Comparison of ENCODE assay signal across 21 cellular contexts in the genomic region with DNA sequence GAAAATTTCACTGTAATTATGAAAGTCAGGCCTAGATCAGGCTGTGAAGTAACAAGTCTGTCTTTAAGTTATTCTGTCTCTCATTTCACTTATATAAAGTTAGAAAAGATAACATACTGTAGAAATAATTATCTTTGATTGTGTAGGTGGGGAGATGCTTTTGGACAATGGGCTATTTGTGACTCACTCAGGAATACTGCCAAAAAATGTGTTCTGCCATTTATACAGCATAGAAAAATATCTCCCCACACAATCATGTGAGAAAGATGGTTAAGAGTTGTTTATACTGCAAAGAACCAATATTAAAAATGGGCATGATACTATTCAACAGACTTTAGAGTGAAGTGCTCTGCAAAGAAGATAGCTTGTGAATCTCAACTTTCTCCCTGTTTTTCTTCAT.
DNase-seq lines count a peak whose midpoint lies in the region; ATAC-seq, FAIRE-seq and TF ChIP-seq lines count a peak whose summit lies in the region.
"Had no signal": no experiment of that assay in that cellular context is flagged by ENCODE, and none has a peak within 500 bp of the region (broad histone marks: within the 10 kb centered on the region; RNA-seq: fewer than 3 reads in every experiment).

No MANE protein-coding gene starts in this region.

- H3K4me1 Mint-ChIP-seq in MCF 10A (ENCODE audit: insufficient read depth, unreplicated experiment): no peaks in the 10 kb centered on the region
- H3K4me1 Mint-ChIP-seq: GM23338 had no signal

- H3K9me3 ChIP-seq in breast epithelium: no peaks in the 10 kb centered on the region
- H3K9me3 ChIP-seq in mammary epithelial cell (replicated peaks; ENCODE audit: insufficient read depth, low read length): no peaks in the 10 kb centered on the region
- H3K9me3 ChIP-seq in body of pancreas: no peaks in the 10 kb centered on the region
- H3K9me3 ChIP-seq in kidney (ENCODE audit: control insufficient read depth in 1 of 2, low read length in 2 of 2): no peaks in the 10 kb centered on the region
- H3K9me3 ChIP-seq: A549 had no signal

- no peaks in the 10 kb centered on the region for H3K4me1 ChIP-seq in breast epithelium
- peaks cover 6% of the 10 kb centered on the region for H3K4me1 ChIP-seq in mammary epithelial cell (ENCODE audit: insufficient read depth, low read length)
- no peaks in the 10 kb centered on the region for H3K4me1 ChIP-seq in body of pancreas
- H3K4me1 ChIP-seq in kidney (ENCODE audit: control insufficient read depth in 1 of 2, insufficient read depth in 1 of 2, low read depth in 1 of 2, low read length in 2 of 2): no peaks in the 10 kb centered on the region
- H3K4me1 ChIP-seq: A549 had no signal

- H3K36me3 ChIP-seq in breast epithelium (no peaks in the 10 kb centered on the region), mammary epithelial cell (ENCODE audit: insufficient read depth, low read length) (no peaks in the 10 kb centered on the region), body of pancreas (replicated peaks in 1 of 2; ENCODE audit: insufficient read depth in 1 of 2, low read depth in 2 of 2) (no peaks in the 10 kb centered on the region), kidney (ENCODE audit: control insufficient read depth in 1 of 2, insufficient read depth in 2 of 2, low read length in 2 of 2) (no peaks in the 10 kb centered on the region)

- POLR2A ChIA-PET in MCF 10A (lab: Yijun Ruan, JAX): no interaction called here

- H3K9me3 Mint-ChIP-seq in MCF 10A (ENCODE audit: unreplicated experiment): peaks cover 7% of the 10 kb centered on the region

- TF ChIP-seq POLR2A in breast epithelium (IDR thresholded peaks at IDR 0.05) (no peak), body of pancreas (IDR thresholded peaks at IDR 0.05) (no peak)

- no peaks in the 10 kb centered on the region for H3K27me3 ChIP-seq in breast epithelium
- H3K27me3 ChIP-seq in mammary epithelial cell (ENCODE audit: insufficient read depth, low read length): no peaks in the 10 kb centered on the region
- H3K27me3 ChIP-seq in body of pancreas: no peaks in the 10 kb centered on the region

- no TSS peak for BruUV-seq in MCF 10A (replicated peaks; lab: Mats Ljungman, UMichigan)
- no TSS peak for BruUV-seq in mammary epithelial cell (replicated peaks; lab: Mats Ljungman, UMichigan)

- H3K27ac ChIP-seq in breast epithelium (no peak overlapping the region), mammary epithelial cell (ENCODE audit: insufficient read depth, low read depth, low read length) (no peak overlapping the region), body of pancreas (no peak overlapping the region), kidney (ENCODE audit: low read depth in 2 of 2, low read length in 2 of 2) (no peak overlapping the region)
- H3K27ac ChIP-seq: 22Rv1, A549, C4-2B, HL-60 had no signal

- dilution Hi-C loops in mammary epithelial cell (cut with HindIII; ENCODE audit: low sequenced_read_pairs): no loop called here

- H3K4me3 Mint-ChIP-seq in MCF 10A (ENCODE audit: unreplicated experiment): no peak overlapping the region
- H3K4me3 Mint-ChIP-seq: CD4-positive, alpha-beta T cell; GM23338 had no signal

- CTCF ChIA-PET in MCF 10A (lab: Yijun Ruan, JAX) (no interaction called here), mammary epithelial cell (lab: Charles Lee; ENCODE audit: low non-redundant PET) (no interaction called here)

- no peaks in the 10 kb centered on the region for H3K36me3 Mint-ChIP-seq in MCF 10A (ENCODE audit: insufficient read depth, unreplicated experiment)

- in situ Hi-C loops in mammary epithelial cell (cut with MboI; ENCODE audit: low sequenced_read_pairs in 2 of 2): no loop called here

- H3K4me2 ChIP-seq in mammary epithelial cell (ENCODE audit: insufficient read depth, low read depth, low read length): no peak overlapping the region
- H3K4me2 ChIP-seq: A549, GM23338 had no signal

- TF ChIP-seq CTCF in MCF 10A (IDR thresholded peaks at IDR 0.05; ENCODE audit: unreplicated experiment) (no peak), breast epithelium (IDR thresholded peaks at IDR 0.05) (no peak), mammary epithelial cell (conservative IDR thresholded peaks at IDR 0.05 in 1 of 2, IDR thresholded peaks at IDR 0.05 in 1 of 2; ENCODE audit: extremely low read depth in 1 of 2, insufficient read depth in 1 of 2, low read depth in 1 of 2, low read length in 2 of 2) (no peak), body of pancreas (IDR thresholded peaks at IDR 0.05) (no peak), kidney (IDR thresholded peaks at IDR 0.05; ENCODE audit: borderline replicate concordance, extremely low read depth, insufficient read depth) (no peak)

- H3K27ac Mint-ChIP-seq in MCF 10A (ENCODE audit: low read depth, unreplicated experiment): no peak overlapping the region
- H3K27ac Mint-ChIP-seq: CD4-positive, alpha-beta T cell; GM23338 had no signal

- no peak for FAIRE-seq in kidney (lab: Jason Lieb, UNC)
- FAIRE-seq: A549, H54, HTR-8/SVneo had no signal

- no peak overlapping the region for H3K9ac ChIP-seq in mammary epithelial cell (ENCODE audit: insufficient read depth, low read length)
- H3K9ac ChIP-seq in kidney (ENCODE audit: low read length in 2 of 2): no peak overlapping the region

- H3K79me2 ChIP-seq in mammary epithelial cell (ENCODE audit: insufficient read depth, low read length): no peaks in the 10 kb centered on the region

- intact Hi-C loops in MCF 10A (cut with micrococcal nuclease): no loop called here
- intact Hi-C loops in breast epithelium (cut with DNase I; ENCODE audit: low total_unique reads): no loop called here
- intact Hi-C loops in mammary epithelial cell (cut with micrococcal nuclease): no loop called here
- intact Hi-C loops in body of pancreas (cut with DNase I): no loop called here
- intact Hi-C loops in kidney (cut with DNase I): no loop called here

- no peak overlapping the region for H2AFZ ChIP-seq in mammary epithelial cell (ENCODE audit: low read depth, low read length)
- H2AFZ ChIP-seq: GM23338 had no signal

- no peak overlapping the region for H3K4me3 ChIP-seq in breast epithelium
- no peak overlapping the region for H3K4me3 ChIP-seq in mammary epithelial cell (replicated peaks in 1 of 3; ENCODE audit: insufficient read depth in 1 of 3, low read depth in 2 of 3, low read length in 3 of 3)
- H3K4me3 ChIP-seq in body of pancreas: no peak overlapping the region
- H3K4me3 ChIP-seq in kidney (ENCODE audit: low read length in 2 of 2): no peak overlapping the region
- H3K4me3 ChIP-seq: A549, GM23338 had no signal

- DNase-seq in MCF 10A (ENCODE audit: unreplicated experiment) (peak; percentile 22), breast epithelium (ENCODE audit: low spot score in 2 of 2) (no peak), mammary epithelial cell (peak; percentile 54), foreskin melanocyte (peak; percentile 36), body of pancreas (no peak), kidney (no peak), T1000 (lab: John Stamatoyannopoulos, UW) (no peak)
- DNase-seq: AML-193; CD4-positive, alpha-beta T cell; DMS153; DMS79; GF-D8; HCEC 1CT had no signal

- no peaks in the 10 kb centered on the region for H4K20me1 ChIP-seq in mammary epithelial cell (ENCODE audit: insufficient read depth, low read length)

- ATAC-seq in body of pancreas (no peak), HG02970 (IDR thresholded peaks at IDR 0.05; ENCODE audit: low FRiP score, unreplicated experiment) (no peak)
- ATAC-seq: A549, GM23338 had no signal

- H3K27me3 Mint-ChIP-seq in MCF 10A (ENCODE audit: insufficient read depth, unreplicated experiment): no peaks in the 10 kb centered on the region
- H3K27me3 Mint-ChIP-seq: CD4-positive, alpha-beta T cell had no signal

Comparison
In these comparisons a context has a peak if more than half of its experiments do, and no peak if none do; other contexts are left out.
1. DNase-seq: peak in MCF 10A (single experiment), mammary epithelial cell (single experiment) and foreskin melanocyte (single experiment); none in breast epithelium (0 of 2), body of pancreas (0 of 4), kidney (single experiment) and T1000 (single experiment).